In genomic region chr11:118615996-118616395, GRCh38 we compare ENCODE assay signal across 13 cellular contexts. TPM values are rescaled to one million over a fixed set of nuclear protein-coding genes. Genes with fewer than 3 reads are reported as not detected.
A peak's percentile ranks its signal among the peaks of the same experiment; 100 is the strongest.
DNase-seq lines count a peak whose midpoint lies in the region; ATAC-seq, FAIRE-seq and TF ChIP-seq lines count a peak whose summit lies in the region.
"Had no signal": no experiment of that assay in that cellular context is flagged by ENCODE, and none has a peak within 500 bp of the region (broad histone marks: within the 10 kb centered on the region; RNA-seq: fewer than 3 reads in every experiment).

No MANE protein-coding gene starts in this region.

- peaks cover 36% of the 10 kb centered on the region for H3K4me1 Mint-ChIP-seq in MCF 10A (ENCODE audit: insufficient read depth, unreplicated experiment)
- H3K4me1 Mint-ChIP-seq in activated naive CD4-positive, alpha-beta T cell treated with anti-CD3 and anti-CD28 coated beads for 36 hours (ENCODE audit: low read depth): peaks cover 13% of the 10 kb centered on the region

- no peak for ATAC-seq in upper lobe of right lung
- ATAC-seq: activated CD4-positive, alpha-beta T cell treated with anti-CD3 and anti-CD28 coated beads for 36 hours; activated T-cell treated with anti-CD3 and anti-CD28 coated beads, Interleukin-2, amount 50 U/mL, for 4 hours had no signal

- 81% methylated on average over 5 of the region's 5 CpGs; no CpG with 5 or more reads in 1 of the 2 experiments for WGBS in H1 (ENCODE audit: extremely low coverage in 1 of 2, insufficient coverage in 1 of 2, insufficient read length in 1 of 2, insufficient replicate concordance in 2 of 2, low coverage in 1 of 2, low lambda C conversion rate in 2 of 2, missing lambda C conversion rate in 1 of 2), 2 experiments

- no peak overlapping the region for H3K4me3 ChIP-seq in breast epithelium
- peak overlapping the region in 1 of 4 experiments; percentile 28; a peak in 3 of 8 replicates for H3K4me3 ChIP-seq in H1 (ENCODE audit: extremely low read depth in 1 of 4, insufficient read depth in 2 of 4, low read depth in 3 of 4, low read length in 4 of 4)
- no peak overlapping the region for H3K4me3 ChIP-seq in upper lobe of right lung
- H3K4me3 ChIP-seq: lung, pancreas had no signal

- no peak overlapping the region for H3K27ac Mint-ChIP-seq in MCF 10A (ENCODE audit: low read depth, unreplicated experiment)
- no peak overlapping the region for H3K27ac Mint-ChIP-seq in activated naive CD4-positive, alpha-beta T cell treated with anti-CD3 and anti-CD28 coated beads for 36 hours
- H3K27ac Mint-ChIP-seq: activated CD4-positive, alpha-beta T cell treated with anti-CD3 and anti-CD28 coated beads for 36 hours had no signal

- no peak overlapping the region for H3K4ac ChIP-seq in H1 (replicated peaks; ENCODE audit: insufficient read length, low read depth, low read length)

- H3K4me2 ChIP-seq in H1 (ENCODE audit: insufficient read depth in 1 of 2, low read depth in 2 of 2, low read length in 2 of 2): peak overlapping the region; percentile 43 to 63

- H3K79me1 ChIP-seq in H1 (ENCODE audit: low read depth, low read length): no peaks in the 10 kb centered on the region

- no peaks in the 10 kb centered on the region for H3K9me3 Mint-ChIP-seq in MCF 10A (ENCODE audit: unreplicated experiment)
- H3K9me3 Mint-ChIP-seq in activated naive CD4-positive, alpha-beta T cell treated with anti-CD3 and anti-CD28 coated beads for 36 hours: no peaks in the 10 kb centered on the region
- H3K9me3 Mint-ChIP-seq: activated T-cell treated with anti-CD3 and anti-CD28 coated beads, Interleukin-2, amount 50 U/mL, for 4 hours had no signal

- peak overlapping the region; percentile 33; the same call in 1 of the 2 replicates for H3K18ac ChIP-seq in H1 (ENCODE audit: extremely low read depth, low read length)

- H4K20me1 ChIP-seq in H1 (replicated peaks in 1 of 2; ENCODE audit: control insufficient read depth in 1 of 2, insufficient read depth in 2 of 2, low read length in 2 of 2): no peaks in the 10 kb centered on the region

- H3K36me3 ChIP-seq in breast epithelium: no peaks in the 10 kb centered on the region
- no peaks in the 10 kb centered on the region for H3K36me3 ChIP-seq in H1 (ENCODE audit: control insufficient read depth in 2 of 4, insufficient read depth in 4 of 4, low read length in 3 of 4)
- H3K36me3 ChIP-seq in upper lobe of right lung: peaks cover 18% of the 10 kb centered on the region

- TF ChIP-seq CTCF in breast epithelium (IDR thresholded peaks at IDR 0.05): no peak
- no peak for TF ChIP-seq CTCF in MCF 10A (IDR thresholded peaks at IDR 0.05; ENCODE audit: unreplicated experiment)
- TF ChIP-seq CTCF in H1 (IDR thresholded peaks at IDR 0.05; ENCODE audit: control extremely low read depth in 1 of 3, insufficient read depth in 1 of 3, low read depth in 1 of 3, low read length in 3 of 3): no peak
- TF ChIP-seq CTCF in upper lobe of right lung (IDR thresholded peaks at IDR 0.05): no peak

- H3K23ac ChIP-seq in H1 (ENCODE audit: insufficient read length): no peak overlapping the region

- intact Hi-C loops in breast epithelium (cut with DNase I; ENCODE audit: low total_unique reads) (no loop called here), MCF 10A (cut with micrococcal nuclease) (no loop called here), upper lobe of right lung (cut with DNase I) (no loop called here)
- intact Hi-C loops in activated naive CD4-positive, alpha-beta T cell treated with anti-CD3 and anti-CD28 coated beads for 36 hours (cut with micrococcal nuclease): no loop called here

- peaks cover 18 to 19% of the 10 kb centered on the region in 2 donors for H3K4me1 ChIP-seq in breast epithelium
- H3K4me1 ChIP-seq in H1 (replicated peaks in 1 of 4; ENCODE audit: control insufficient read depth in 3 of 4, insufficient read depth in 4 of 4, low read length in 3 of 4): peaks cover 20 to 50% (median 38%) of the 10 kb centered on the region in 4 experiments
- peaks cover 48% of the 10 kb centered on the region for H3K4me1 ChIP-seq in upper lobe of right lung

- H3K27ac ChIP-seq in breast epithelium (peak overlapping the region; percentile 62 to 95), H1 (ENCODE audit: low read depth, low read length) (peak overlapping the region; percentile 84), upper lobe of right lung (no peak overlapping the region)
- H3K27ac ChIP-seq: pancreas had no signal

- BruUV-seq in MCF 10A (replicated peaks; lab: Mats Ljungman, UMichigan): no TSS peak

- no peak overlapping the region for H4K8ac ChIP-seq in H1 (ENCODE audit: extremely low read depth, insufficient read depth, low read length)

- DNase-seq in breast epithelium (ENCODE audit: low spot score in 2 of 2) (no peak), MCF 10A (ENCODE audit: unreplicated experiment) (no peak), H1 (ENCODE audit: low read depth in 1 of 2, low spot score in 2 of 2) (peak in 1 of 2 experiments; percentile 70), mesenteric fat pad (ENCODE audit: low spot score) (peak; percentile 72), upper lobe of right lung (peak; percentile 40), LoVo (ENCODE audit: low spot score) (no peak)
- DNase-seq in activated CD8-positive, alpha-beta memory T cell treated with anti-CD3 and anti-CD28 coated beads, Interleukin-2, amount 50 U/mL, for 48 hours: no peak
- DNase-seq in activated naive CD4-positive, alpha-beta T cell treated with anti-CD3 and anti-CD28 coated beads for 36 hours: no peak
- DNase-seq: activated CD4-positive, alpha-beta T cell treated with anti-CD3 and anti-CD28 coated beads for 36 hours; activated T-cell treated with anti-CD3 and anti-CD28 coated beads, Interleukin-2, amount 50 U/mL, for 4 hours; DND-41 had no signal

- peak overlapping the region; percentile 82 for H2BK12ac ChIP-seq in H1 (ENCODE audit: low read depth, low read length)

- no peaks in the 10 kb centered on the region for H3K27me3 Mint-ChIP-seq in MCF 10A (ENCODE audit: insufficient read depth, unreplicated experiment)
- peaks cover 4% of the 10 kb centered on the region for H3K27me3 Mint-ChIP-seq in activated naive CD4-positive, alpha-beta T cell treated with anti-CD3 and anti-CD28 coated beads for 36 hours (ENCODE audit: low read depth)

- H3K36me3 Mint-ChIP-seq in MCF 10A (ENCODE audit: insufficient read depth, unreplicated experiment): peaks cover 13% of the 10 kb centered on the region
- no peaks in the 10 kb centered on the region for H3K36me3 Mint-ChIP-seq in activated naive CD4-positive, alpha-beta T cell treated with anti-CD3 and anti-CD28 coated beads for 36 hours (ENCODE audit: low read depth)

- no peak overlapping the region for H3K4me3 Mint-ChIP-seq in MCF 10A (ENCODE audit: unreplicated experiment)
- H3K4me3 Mint-ChIP-seq in activated naive CD4-positive, alpha-beta T cell treated with anti-CD3 and anti-CD28 coated beads for 36 hours: no peak overlapping the region
- H3K4me3 Mint-ChIP-seq: activated CD4-positive, alpha-beta T cell treated with anti-CD3 and anti-CD28 coated beads for 36 hours; activated T-cell treated with anti-CD3 and anti-CD28 coated beads, Interleukin-2, amount 50 U/mL, for 4 hours had no signal

- no peak overlapping the region for H2BK15ac ChIP-seq in H1 (ENCODE audit: low read length)

- peak overlapping the region; percentile 24 for H2BK120ac ChIP-seq in H1 (replicated peaks; ENCODE audit: low read depth, low read length)

- TF ChIP-seq EP300 in H1 (IDR thresholded peaks at IDR 0.05; ENCODE audit: borderline replicate concordance in 1 of 2, low read depth in 2 of 2, low read length in 2 of 2): no peak

- peak overlapping the region; percentile 64 for H4K91ac ChIP-seq in H1 (replicated peaks; ENCODE audit: insufficient read length, low read length)

- POLR2A ChIA-PET in MCF 10A (lab: Yijun Ruan, JAX): no interaction called here
- POLR2A ChIA-PET in H1 (lab: Charles Lee; ENCODE audit: partially characterized antibody): interaction anchor here (0.8 to 28.7 kb wide), 4 partner anchors 21 to 180 kb away, joined by 3 to 574 read pairs (median 4); partner anchors contain the start of gene DDX6

- H2AK5ac ChIP-seq in H1 (ENCODE audit: low read depth, low read length): peak overlapping the region; percentile 3; the same call in 1 of the 2 replicates

- no peak overlapping the region for H3K56ac ChIP-seq in H1 (replicated peaks; ENCODE audit: insufficient read length, low read depth, low read length)

- no peaks in the 10 kb centered on the region for H3K79me2 ChIP-seq in H1 (ENCODE audit: control insufficient read depth in 1 of 2, insufficient read depth in 2 of 2, low read length in 2 of 2)

- H3K14ac ChIP-seq in H1 (ENCODE audit: insufficient read length): no peak overlapping the region

- peak overlapping the region; percentile 72 for H2BK5ac ChIP-seq in H1 (ENCODE audit: low read depth, low read length)

- no peaks in the 10 kb centered on the region for H3K27me3 ChIP-seq in breast epithelium
- peaks cover 0 to 6% (median 2%) of the 10 kb centered on the region in 4 experiments; a peak in 4 of 7 replicates for H3K27me3 ChIP-seq in H1 (replicated peaks in 1 of 4; ENCODE audit: control insufficient read depth in 3 of 4, extremely low read depth in 1 of 4, insufficient read depth in 3 of 4, low read length in 3 of 4)
- no peaks in the 10 kb centered on the region for H3K27me3 ChIP-seq in upper lobe of right lung
- H3K27me3 ChIP-seq: pancreas had no signal

- no peak overlapping the region for H2AFZ ChIP-seq in H1 (ENCODE audit: low read length)

- H3K9ac ChIP-seq in H1 (replicated peaks in 1 of 4; ENCODE audit: extremely low read depth in 1 of 4, low read depth in 3 of 4, low read length in 3 of 4): peak overlapping the region in 1 of 4 experiments; percentile 17; a peak in 3 of 7 replicates

- H2BK20ac ChIP-seq in H1 (ENCODE audit: low read length): peak overlapping the region; percentile 53

- CTCF ChIA-PET in MCF 10A (lab: Yijun Ruan, JAX): interaction anchor here (0.8 kb wide), 1 partner anchor 40 kb away, joined by 3 read pairs; no protein-coding TSS in a partner anchor
- CTCF ChIA-PET in H1 (lab: Charles Lee; ENCODE audit: partially characterized antibody): interaction anchor here (1.0 to 1.3 kb wide), 2 partner anchors 19 to 21 kb away, joined by 3 to 6 read pairs; no protein-coding TSS in a partner anchor
- CTCF ChIA-PET in activated naive CD4-positive, alpha-beta T cell treated with anti-CD3 and anti-CD28 coated beads for 36 hours (lab: Charles Lee): no interaction called here

- TF ChIP-seq POLR2A in breast epithelium (IDR thresholded peaks at IDR 0.05) (no peak), H1 (IDR thresholded peaks at IDR 0.05; ENCODE audit: control extremely low read depth in 1 of 2, low read depth in 2 of 2, low read length in 2 of 2) (no peak; a peak in 1 of 3 replicates)

- peak overlapping the region; percentile 52 for H4K5ac ChIP-seq in H1 (ENCODE audit: insufficient read length, low read depth, low read length)

- peak; percentile 52 for FAIRE-seq in H1 (lab: Jason Lieb, UNC)
- FAIRE-seq: pancreas had no signal

- H3K23me2 ChIP-seq in H1 (ENCODE audit: low read depth, low read length): no peaks in the 10 kb centered on the region

- no peak for TF ChIP-seq RAD21 in H1 (IDR thresholded peaks at IDR 0.05 in 1 of 2, conservative IDR thresholded peaks at IDR 0.05 in 1 of 2; ENCODE audit: low read depth in 2 of 2, low read length in 2 of 2)

- H3K9me3 ChIP-seq in breast epithelium: no peaks in the 10 kb centered on the region
- no peaks in the 10 kb centered on the region for H3K9me3 ChIP-seq in H1 (ENCODE audit: insufficient read depth in 2 of 2, low read depth in 1 of 2, low read length in 1 of 2)
- H3K9me3 ChIP-seq in upper lobe of right lung: no peaks in the 10 kb centered on the region
- H3K9me3 ChIP-seq: pancreas had no signal

RNA-seq across cellular contexts. Expression of gene PHLDB1, which starts 8.6 kb away (rescaled TPM):
- total RNA-seq in breast epithelium: 100 to 1,000 TPM; 104 to 150 (median 109) TPM
- total RNA-seq in MCF 10A (2022): 31.1 and 36.2 TPM in 2 replicates
- 74.8 and 74.9 TPM in 2 replicates for total RNA-seq in H1 (2021; fragmentation: NEBNext Ultra II Directional; extraction: Animal tissue kit (Norgen Biotek cat#: 25700))
- polyA plus RNA-seq in H1 (2011; rRNA removed): 53.9 and 70.6 TPM in 2 replicates
- 66.4 TPM for polyA plus RNA-seq in H1 (2011; cell fraction: cytosol; rRNA removed)
- polyA plus RNA-seq in H1 (2011; cell fraction: nucleus; rRNA removed): 211 TPM
- polyA plus RNA-seq in H1 (2012, experiment 1 of 2): 47.2 to 67.0 TPM (median 64.5 TPM) in 4 replicates
- polyA plus RNA-seq in H1 (2012, experiment 2 of 2): 57.7 TPM
- polyA plus RNA-seq in H1 (2013, experiment 1 of 2): 44.2 TPM
- 40.0 TPM for polyA plus RNA-seq in H1 (2013, experiment 2 of 2)
- 57.0 and 74.3 TPM in 2 replicates for polyA minus RNA-seq in H1 (2011; rRNA and poly(A)+ RNA removed)
- polyA minus RNA-seq in H1 (2011; cell fraction: cytosol; rRNA and poly(A)+ RNA removed): 57.3 TPM
- 100 TPM for polyA minus RNA-seq in H1 (2011; cell fraction: nucleus; rRNA and poly(A)+ RNA removed)
- 562 TPM for total RNA-seq in mesenteric fat pad
- 79.6 TPM for total RNA-seq in upper lobe of right lung
- total RNA-seq in activated naive CD4-positive, alpha-beta T cell treated with anti-CD3 and anti-CD28 coated beads for 36 hours: 1 to 10 TPM; 2.0 TPM

RNA-seq across cellular contexts. Expression of gene ARCN1, which starts 43.8 kb away (rescaled TPM):
- total RNA-seq in breast epithelium (10 to 100 TPM; 94.1 to 99.1 (median 98.6) TPM), MCF 10A (2022) (157 and 164 TPM in 2 replicates), mesenteric fat pad (176 TPM), upper lobe of right lung (120 TPM)
- 132 and 137 TPM in 2 replicates for total RNA-seq in H1 (2021; fragmentation: NEBNext Ultra II Directional; extraction: Animal tissue kit (Norgen Biotek cat#: 25700))
- polyA plus RNA-seq in H1 (2011; rRNA removed): 82.1 and 146 TPM in 2 replicates
- 116 TPM for polyA plus RNA-seq in H1 (2011; cell fraction: cytosol; rRNA removed)
- polyA plus RNA-seq in H1 (2011; cell fraction: nucleus; rRNA removed): 39.9 TPM
- polyA plus RNA-seq in H1 (2012, experiment 1 of 2): 85.3 to 107 TPM (median 98.7 TPM) in 4 replicates
- polyA plus RNA-seq in H1 (2012, experiment 2 of 2): 13.3 TPM
- 103 TPM for polyA plus RNA-seq in H1 (2013, experiment 1 of 2)
- polyA plus RNA-seq in H1 (2013, experiment 2 of 2): 99.4 TPM
- polyA minus RNA-seq in H1 (2011; rRNA and poly(A)+ RNA removed): 135 and 136 TPM in 2 replicates
- polyA minus RNA-seq in H1 (2011; cell fraction: cytosol; rRNA and poly(A)+ RNA removed): 75.7 TPM
- polyA minus RNA-seq in H1 (2011; cell fraction: nucleus; rRNA and poly(A)+ RNA removed): 32.1 TPM
- 100 to 1,000 TPM; 159 to 174 TPM for total RNA-seq in activated naive CD4-positive, alpha-beta T cell treated with anti-CD3 and anti-CD28 coated beads for 36 hours

RNA-seq across cellular contexts. Expression of gene IFT46, which starts 50.3 kb away (rescaled TPM):
- total RNA-seq in breast epithelium (10 to 100 TPM; 24.3 to 45.9 (median 33.4) TPM), MCF 10A (2022) (21.3 and 24.3 TPM in 2 replicates), mesenteric fat pad (11.4 TPM), upper lobe of right lung (18.2 TPM)
- 11.2 and 11.5 TPM in 2 replicates for total RNA-seq in H1 (2021; fragmentation: NEBNext Ultra II Directional; extraction: Animal tissue kit (Norgen Biotek cat#: 25700))
- polyA plus RNA-seq in H1 (2011; rRNA removed): 10.3 and 12.3 TPM in 2 replicates
- 14.9 TPM for polyA plus RNA-seq in H1 (2011; cell fraction: cytosol; rRNA removed)
- 8.9 TPM for polyA plus RNA-seq in H1 (2011; cell fraction: nucleus; rRNA removed)
- polyA plus RNA-seq in H1 (2012, experiment 1 of 2): 6.6 to 9.9 TPM (median 8.1 TPM) in 4 replicates
- polyA plus RNA-seq in H1 (2012, experiment 2 of 2): 5.2 TPM
- polyA plus RNA-seq in H1 (2013, experiment 1 of 2): 8.8 TPM
- 9.4 TPM for polyA plus RNA-seq in H1 (2013, experiment 2 of 2)
- 14.8 and 15.0 TPM in 2 replicates for polyA minus RNA-seq in H1 (2011; rRNA and poly(A)+ RNA removed)
- 5.4 TPM for polyA minus RNA-seq in H1 (2011; cell fraction: cytosol; rRNA and poly(A)+ RNA removed)
- polyA minus RNA-seq in H1 (2011; cell fraction: nucleus; rRNA and poly(A)+ RNA removed): 7.8 TPM
- total RNA-seq in activated naive CD4-positive, alpha-beta T cell treated with anti-CD3 and anti-CD28 coated beads for 36 hours: 10 to 100 TPM; 18.1 to 20.0 TPM

Comparison
In these comparisons a context has a peak if more than half of its experiments do, and no peak if none do; other contexts are left out.
1. DNase-seq: peak in mesenteric fat pad (single experiment) and upper lobe of right lung (single experiment); none in breast epithelium (0 of 2), MCF 10A (single experiment), LoVo (single experiment), activated CD8-positive, alpha-beta memory T cell treated with anti-CD3 and anti-CD28 coated beads, Interleukin-2, amount 50 U/mL, for 48 hours (single experiment) and activated naive CD4-positive, alpha-beta T cell treated with anti-CD3 and anti-CD28 coated beads for 36 hours (single experiment).
2. RNA of gene PHLDB1, which starts 8.6 kb away (total RNA-seq): 562 TPM in mesenteric fat pad (single experiment), 104 to 150 TPM in breast epithelium, 79.6 TPM in upper lobe of right lung (single experiment), 74.8 to 74.9 TPM in H1 and 31.1 to 36.2 TPM in MCF 10A; 2.0 TPM in activated naive CD4-positive, alpha-beta T cell treated with anti-CD3 and anti-CD28 coated beads for 36 hours; every median in the first group is over 10 times any median in the second.